In the genomic region with DNA sequence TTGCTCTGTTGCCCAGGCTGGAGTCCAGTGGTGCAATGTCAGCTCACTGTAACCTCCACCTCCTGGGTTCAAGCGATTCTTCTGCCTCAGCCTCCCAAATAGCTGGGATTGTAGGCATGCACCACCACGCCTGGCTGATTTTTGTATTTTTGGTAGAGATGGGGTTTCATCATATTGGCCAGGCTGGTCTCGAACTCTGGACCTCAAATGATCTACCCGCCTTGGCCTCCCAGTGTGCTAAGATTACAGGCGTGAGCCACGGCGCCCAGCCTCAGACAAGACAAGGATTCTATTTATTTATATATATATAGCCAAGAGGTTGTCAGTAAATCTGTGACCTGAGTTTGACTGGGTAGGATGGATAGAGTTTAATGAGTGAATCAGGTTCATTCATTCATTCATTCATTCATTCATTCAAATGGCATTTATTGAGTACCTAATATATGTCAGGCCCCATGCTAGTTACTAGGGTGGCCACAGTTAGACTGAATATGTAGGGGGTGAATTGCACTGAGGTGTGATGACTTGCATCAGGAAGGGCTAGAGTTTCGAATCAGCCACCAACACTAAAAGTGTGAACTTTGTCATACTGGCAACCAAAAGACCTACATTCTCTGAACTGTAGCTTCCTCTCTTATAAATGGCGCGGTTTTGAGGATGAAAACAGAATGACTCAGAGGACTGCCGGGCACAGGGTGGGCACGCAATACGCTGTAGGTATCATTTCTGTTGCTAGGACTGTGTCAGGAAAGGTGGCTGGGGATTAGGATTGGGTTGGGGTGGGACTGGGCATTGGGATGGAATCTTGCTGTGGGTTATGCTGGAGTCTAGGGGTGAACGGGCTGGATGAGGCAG, we compare ENCODE assay signal across 11 cellular contexts. TPM values are rescaled to one million over a fixed set of nuclear protein-coding genes. Genes with fewer than 3 reads are reported as not detected.
DNase-seq lines count a peak whose midpoint lies in the region; ATAC-seq and TF ChIP-seq lines count a peak whose summit lies in the region.
"Had no signal": no experiment of that assay in that cellular context is flagged by ENCODE, and none has a peak within 500 bp of the region (broad histone marks: within the 10 kb centered on the region; RNA-seq: fewer than 3 reads in every experiment).

No MANE protein-coding gene starts in this region.

- no peak for TF ChIP-seq CTCF in MCF 10A (IDR thresholded peaks at IDR 0.05; ENCODE audit: unreplicated experiment)
- no peak for TF ChIP-seq CTCF in thyroid gland (IDR thresholded peaks at IDR 0.05)

- 87 to 94% methylated on average over 14 of the region's 14 CpGs for WGBS in thyroid gland, 2 donors

- CTCF ChIA-PET in CD4-positive, alpha-beta memory T cell (lab: Charles Lee; ENCODE audit: partially characterized antibody) = interaction anchor here (1.5 to 2.4 kb wide), 3 partner anchors 24 to 65 kb away, joined by 3 to 14 read pairs (median 5); no protein-coding TSS in a partner anchor
- CTCF ChIA-PET in MCF 10A (lab: Yijun Ruan, JAX) = interaction anchor here (0.7 kb wide), 1 partner anchor 118 kb away, joined by 4 read pairs; no protein-coding TSS in a partner anchor

- no peaks in the 10 kb centered on the region for H3K36me3 ChIP-seq in CD4-positive, alpha-beta memory T cell (ENCODE audit: insufficient read depth, low read length)
- no peaks in the 10 kb centered on the region for H3K36me3 ChIP-seq in thyroid gland
- H3K36me3 ChIP-seq: right atrium auricular region had no signal

- H3K27me3 Mint-ChIP-seq in CD4-positive, alpha-beta memory T cell = peaks cover 0 to 1% of the 10 kb centered on the region in 2 donors
- no peaks in the 10 kb centered on the region for H3K27me3 Mint-ChIP-seq in activated naive CD4-positive, alpha-beta T cell treated with anti-CD3 and anti-CD28 coated beads, Interleukin-2, amount 50 U/mL, for 24 hours
- peaks cover 11% of the 10 kb centered on the region for H3K27me3 Mint-ChIP-seq in MCF 10A (ENCODE audit: insufficient read depth, unreplicated experiment)

- no TSS peak for BruUV-seq in MCF 10A (replicated peaks; lab: Mats Ljungman, UMichigan)

- peaks cover 24 to 61% (median 39%) of the 10 kb centered on the region in 4 donors for H3K4me1 Mint-ChIP-seq in CD4-positive, alpha-beta memory T cell
- H3K4me1 Mint-ChIP-seq in activated naive CD4-positive, alpha-beta T cell treated with anti-CD3 and anti-CD28 coated beads, Interleukin-2, amount 50 U/mL, for 24 hours = peaks cover 26% of the 10 kb centered on the region
- H3K4me1 Mint-ChIP-seq in MCF 10A (ENCODE audit: insufficient read depth, unreplicated experiment) = no peaks in the 10 kb centered on the region

- H3K4me3 ChIP-seq in CD4-positive, alpha-beta memory T cell (ENCODE audit: low read length in 2 of 2) = no peak overlapping the region
- no peak overlapping the region for H3K4me3 ChIP-seq in thyroid gland (replicated peaks in 1 of 3)
- H3K4me3 ChIP-seq: right atrium auricular region had no signal

- no peaks in the 10 kb centered on the region for H3K9me3 ChIP-seq in CD4-positive, alpha-beta memory T cell (ENCODE audit: control insufficient read depth in 1 of 2, low read length in 2 of 2)
- H3K9me3 ChIP-seq in thyroid gland = no peaks in the 10 kb centered on the region

- DNase-seq in CD4-positive, alpha-beta memory T cell = peak in 2 of 5 donors; percentile 35 to 61
- no peak for DNase-seq in MCF 10A (ENCODE audit: unreplicated experiment)
- no peak for DNase-seq in head of caudate nucleus
- no peak for DNase-seq in substantia nigra (lab: John Stamatoyannopoulos, UW)
- DNase-seq in thyroid gland = no peak
- DNase-seq: DMS79 treated with DMSO at 0.1 percent for 48 hours, SHP77 treated with DMSO at 0.1 percent for 48 hours had no signal

- peak overlapping the region; percentile 57 to 94 (median 78) for H3K4me3 Mint-ChIP-seq in CD4-positive, alpha-beta memory T cell
- peak overlapping the region; percentile 49 for H3K4me3 Mint-ChIP-seq in activated naive CD4-positive, alpha-beta T cell treated with anti-CD3 and anti-CD28 coated beads, Interleukin-2, amount 50 U/mL, for 24 hours
- no peak overlapping the region for H3K4me3 Mint-ChIP-seq in MCF 10A (ENCODE audit: unreplicated experiment)

- peaks cover 50% of the 10 kb centered on the region for H3K4me1 ChIP-seq in CD4-positive, alpha-beta memory T cell (ENCODE audit: insufficient read depth, low read length)
- H3K4me1 ChIP-seq in thyroid gland = no peaks in the 10 kb centered on the region
- H3K4me1 ChIP-seq: right atrium auricular region had no signal

- intact Hi-C loops in CD4-positive, alpha-beta memory T cell (cut with micrococcal nuclease) = no loop called here
- intact Hi-C loops in MCF 10A (cut with micrococcal nuclease) (no loop called here), head of caudate nucleus (cut with DNase I) (no loop called here), thyroid gland (cut with DNase I) (no loop called here)

- peak overlapping the region; percentile 30 for H3K27ac ChIP-seq in CD4-positive, alpha-beta memory T cell (ENCODE audit: low read depth, low read length)
- H3K27ac ChIP-seq in substantia nigra (ENCODE audit: low read depth, low read length, poor library complexity, severe bottlenecking) (no peak overlapping the region), thyroid gland (no peak overlapping the region)
- H3K27ac ChIP-seq: right atrium auricular region had no signal

- H3K9me3 Mint-ChIP-seq in CD4-positive, alpha-beta memory T cell = peaks cover 0 to 4% (median under 1%) of the 10 kb centered on the region in 8 donors
- H3K9me3 Mint-ChIP-seq in activated naive CD4-positive, alpha-beta T cell treated with anti-CD3 and anti-CD28 coated beads, Interleukin-2, amount 50 U/mL, for 24 hours = no peaks in the 10 kb centered on the region
- peaks cover 8% of the 10 kb centered on the region for H3K9me3 Mint-ChIP-seq in MCF 10A (ENCODE audit: unreplicated experiment)

- no peak for TF ChIP-seq POLR2A in thyroid gland (IDR thresholded peaks at IDR 0.05)

- no peaks in the 10 kb centered on the region for H3K27me3 ChIP-seq in CD4-positive, alpha-beta memory T cell (ENCODE audit: insufficient read depth, low read length)
- H3K27me3 ChIP-seq in thyroid gland = no peaks in the 10 kb centered on the region
- H3K27me3 ChIP-seq: right atrium auricular region had no signal

- H3K36me3 Mint-ChIP-seq in CD4-positive, alpha-beta memory T cell = no peaks in the 10 kb centered on the region
- no peaks in the 10 kb centered on the region for H3K36me3 Mint-ChIP-seq in activated naive CD4-positive, alpha-beta T cell treated with anti-CD3 and anti-CD28 coated beads, Interleukin-2, amount 50 U/mL, for 24 hours
- H3K36me3 Mint-ChIP-seq in MCF 10A (ENCODE audit: insufficient read depth, unreplicated experiment) = no peaks in the 10 kb centered on the region

- ATAC-seq in GM18907 (IDR thresholded peaks at IDR 0.05; ENCODE audit: unreplicated experiment) (peak; percentile 54), HG03280 (IDR thresholded peaks at IDR 0.05; ENCODE audit: unreplicated experiment) (peak; percentile 52)

- POLR2A ChIA-PET in CD4-positive, alpha-beta memory T cell (lab: Charles Lee; ENCODE audit: partially characterized antibody) = interaction anchor here (2.5 to 2.6 kb wide), 2 partner anchors 8 to 12 kb away, joined by 8 to 19 read pairs; no protein-coding TSS in a partner anchor
- POLR2A ChIA-PET in MCF 10A (lab: Yijun Ruan, JAX) = no interaction called here

- H3K27ac Mint-ChIP-seq in CD4-positive, alpha-beta memory T cell = peak overlapping the region; percentile 77 to 97 (median 89)
- no peak overlapping the region for H3K27ac Mint-ChIP-seq in activated naive CD4-positive, alpha-beta T cell treated with anti-CD3 and anti-CD28 coated beads, Interleukin-2, amount 50 U/mL, for 24 hours
- H3K27ac Mint-ChIP-seq in MCF 10A (ENCODE audit: low read depth, unreplicated experiment) = no peak overlapping the region

RNA-seq across cellular contexts. Expression of a gene that starts 37.8 kb away (rescaled TPM):
- 10 to 100 TPM; 17.2 to 18.7 TPM for total RNA-seq in CD4-positive, alpha-beta memory T cell
- 10 to 100 TPM; 36.6 to 43.6 TPM for polyA plus RNA-seq in CD4-positive, alpha-beta memory T cell
- total RNA-seq in MCF 10A (2022) = 23.8 and 26.6 TPM in 2 replicates
- total RNA-seq in thyroid gland = 10 to 100 TPM in 3 of 4 donors, 1 to 10 TPM in 1; 5.5 to 31.9 (median 19.4) TPM

RNA-seq across cellular contexts. Expression of a gene that starts 39.4 kb away (rescaled TPM):
- total RNA-seq in CD4-positive, alpha-beta memory T cell = under 1 TPM; 0.28 to 0.41 TPM
- polyA plus RNA-seq in CD4-positive, alpha-beta memory T cell = under 1 TPM in 1 of 2 donors, not detected in 1; 0.29 TPM
- 3.7 and 6.4 TPM in 2 replicates for total RNA-seq in MCF 10A (2022)
- total RNA-seq in thyroid gland = under 1 TPM in 2 of 4 donors, not detected in 2; 0.13 to 0.21 TPM
- total RNA-seq: right atrium auricular region had no signal

Comparison
In these comparisons a context has a peak if more than half of its experiments do, and no peak if none do; other contexts are left out.
1. H3K27ac Mint-ChIP-seq: peak in CD4-positive, alpha-beta memory T cell (7 of 7); none in activated naive CD4-positive, alpha-beta T cell treated with anti-CD3 and anti-CD28 coated beads, Interleukin-2, amount 50 U/mL, for 24 hours (single experiment) and MCF 10A (single experiment).